ENCODE assay signal across 1 cellular context in genomic region chr7:40866601-40867000, GRCh38.
TF ChIP-seq lines count a peak whose summit lies in the region.

No MANE protein-coding gene starts in this region.

TF ChIP-seq in GM23338, 12 proteins besides CTCF, POLR2A, EP300 and RAD21:
- TF ChIP-seq NANOG (IDR thresholded peaks at IDR 0.05; ENCODE audit: borderline replicate concordance), result no peak
- TF ChIP-seq EZH2phosphoT487 (IDR thresholded peaks at IDR 0.05; ENCODE audit: unreplicated experiment), result no peak
- TF ChIP-seq ZNF462 (CRISPR knock-in tag; IDR thresholded peaks at IDR 0.05), result no peak
- no peak for TF ChIP-seq EZH2 (IDR thresholded peaks at IDR 0.05; ENCODE audit: low read depth, unreplicated experiment)
- TF ChIP-seq, protein P1, sequence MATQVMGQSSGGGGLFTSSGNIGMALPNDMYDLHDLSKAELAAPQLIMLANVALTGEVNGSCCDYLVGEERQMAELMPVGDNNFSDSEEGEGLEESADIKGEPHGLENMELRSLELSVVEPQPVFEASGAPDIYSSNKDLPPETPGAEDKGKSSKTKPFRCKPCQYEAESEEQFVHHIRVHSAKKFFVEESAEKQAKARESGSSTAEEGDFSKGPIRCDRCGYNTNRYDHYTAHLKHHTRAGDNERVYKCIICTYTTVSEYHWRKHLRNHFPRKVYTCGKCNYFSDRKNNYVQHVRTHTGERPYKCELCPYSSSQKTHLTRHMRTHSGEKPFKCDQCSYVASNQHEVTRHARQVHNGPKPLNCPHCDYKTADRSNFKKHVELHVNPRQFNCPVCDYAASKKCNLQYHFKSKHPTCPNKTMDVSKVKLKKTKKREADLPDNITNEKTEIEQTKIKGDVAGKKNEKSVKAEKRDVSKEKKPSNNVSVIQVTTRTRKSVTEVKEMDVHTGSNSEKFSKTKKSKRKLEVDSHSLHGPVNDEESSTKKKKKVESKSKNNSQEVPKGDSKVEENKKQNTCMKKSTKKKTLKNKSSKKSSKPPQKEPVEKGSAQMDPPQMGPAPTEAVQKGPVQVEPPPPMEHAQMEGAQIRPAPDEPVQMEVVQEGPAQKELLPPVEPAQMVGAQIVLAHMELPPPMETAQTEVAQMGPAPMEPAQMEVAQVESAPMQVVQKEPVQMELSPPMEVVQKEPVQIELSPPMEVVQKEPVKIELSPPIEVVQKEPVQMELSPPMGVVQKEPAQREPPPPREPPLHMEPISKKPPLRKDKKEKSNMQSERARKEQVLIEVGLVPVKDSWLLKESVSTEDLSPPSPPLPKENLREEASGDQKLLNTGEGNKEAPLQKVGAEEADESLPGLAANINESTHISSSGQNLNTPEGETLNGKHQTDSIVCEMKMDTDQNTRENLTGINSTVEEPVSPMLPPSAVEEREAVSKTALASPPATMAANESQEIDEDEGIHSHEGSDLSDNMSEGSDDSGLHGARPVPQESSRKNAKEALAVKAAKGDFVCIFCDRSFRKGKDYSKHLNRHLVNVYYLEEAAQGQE (IDR thresholded peaks at IDR 0.05; ENCODE audit: unreplicated experiment), result no peak
- no peak for TF ChIP-seq STAT1 (IDR thresholded peaks at IDR 0.05; ENCODE audit: unreplicated experiment)
- TF ChIP-seq ZNF331 (CRISPR knock-in tag; IDR thresholded peaks at IDR 0.05; ENCODE audit: low read depth), result no peak
- TF ChIP-seq ZNF114 (CRISPR knock-in tag; IDR thresholded peaks at IDR 0.05), result no peak
- TF ChIP-seq JUNB (IDR thresholded peaks at IDR 0.05; ENCODE audit: unreplicated experiment), result no peak
- TF ChIP-seq CREB1 (CRISPR knock-in tag; IDR thresholded peaks at IDR 0.05; ENCODE audit: low read depth), result no peak
- no peak for TF ChIP-seq POLR2AphosphoS5 (IDR thresholded peaks at IDR 0.05; ENCODE audit: low read depth)
- TF ChIP-seq, protein P2, sequence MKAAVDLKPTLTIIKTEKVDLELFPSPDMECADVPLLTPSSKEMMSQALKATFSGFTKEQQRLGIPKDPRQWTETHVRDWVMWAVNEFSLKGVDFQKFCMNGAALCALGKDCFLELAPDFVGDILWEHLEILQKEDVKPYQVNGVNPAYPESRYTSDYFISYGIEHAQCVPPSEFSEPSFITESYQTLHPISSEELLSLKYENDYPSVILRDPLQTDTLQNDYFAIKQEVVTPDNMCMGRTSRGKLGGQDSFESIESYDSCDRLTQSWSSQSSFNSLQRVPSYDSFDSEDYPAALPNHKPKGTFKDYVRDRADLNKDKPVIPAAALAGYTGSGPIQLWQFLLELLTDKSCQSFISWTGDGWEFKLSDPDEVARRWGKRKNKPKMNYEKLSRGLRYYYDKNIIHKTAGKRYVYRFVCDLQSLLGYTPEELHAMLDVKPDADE (IDR thresholded peaks at IDR 0.05), result no peak
TF ChIP-seq in GM23338: peak in this region for 0.
